Comparison of ENCODE assay signal across 14 cellular contexts in the genomic region with DNA sequence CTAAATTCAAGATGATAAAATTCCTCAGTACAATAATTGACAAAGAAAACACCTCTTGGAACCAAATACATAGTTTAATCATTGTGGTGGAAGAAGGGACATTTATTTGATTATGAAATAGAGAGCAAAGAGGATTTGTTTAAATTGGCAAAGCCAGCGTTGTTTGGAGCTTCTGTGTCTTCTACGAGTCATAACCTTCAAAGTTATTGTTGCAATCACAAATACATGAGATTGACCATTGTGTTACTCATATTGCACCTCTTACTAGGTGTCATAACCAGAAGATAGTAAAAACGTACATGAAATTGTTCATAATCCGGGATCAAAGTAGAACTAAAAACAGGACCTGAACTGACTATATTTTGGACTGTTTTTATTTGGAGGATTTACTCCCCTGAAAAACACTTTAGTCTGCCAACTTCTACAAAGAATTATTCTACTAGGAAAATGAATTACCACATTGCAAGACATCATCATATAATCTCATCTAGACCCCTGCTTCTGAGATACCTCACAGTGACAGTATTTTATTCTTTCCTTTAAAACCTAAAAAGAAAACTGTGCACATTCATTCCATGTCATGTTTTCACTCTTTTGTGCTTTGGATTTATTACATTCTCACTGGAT.
A peak's percentile ranks its signal among the peaks of the same experiment; 100 is the strongest.
DNase-seq lines count a peak whose midpoint lies in the region; ATAC-seq, FAIRE-seq and TF ChIP-seq lines count a peak whose summit lies in the region.
"Had no signal": no experiment of that assay in that cellular context is flagged by ENCODE, and none has a peak within 500 bp of the region (broad histone marks: within the 10 kb centered on the region; RNA-seq: fewer than 3 reads in every experiment).

No MANE protein-coding gene starts in this region.

- TF ChIP-seq EP300 in SK-N-SH (IDR thresholded peaks at IDR 0.05; ENCODE audit: borderline replicate concordance in 1 of 2, low read depth in 1 of 2, low read length in 1 of 2) = no peak
- TF ChIP-seq EP300 in GM12878 (IDR thresholded peaks at IDR 0.05; ENCODE audit: borderline replicate concordance in 1 of 2, control insufficient read depth in 1 of 2, low read depth in 2 of 2, low read length in 2 of 2) = no peak
- no peak for TF ChIP-seq EP300 in esophagus muscularis mucosa (IDR thresholded peaks at IDR 0.05)

- intact Hi-C loops in GM12878 (cut with micrococcal nuclease; ENCODE audit: unreplicated experiment) = no loop called here
- intact Hi-C loops in esophagus muscularis mucosa (cut with DNase I) = no loop called here

- WGBS in SK-N-SH (ENCODE audit: low lambda C conversion rate) = 66% methylated on average over 4 of the region's 4 CpGs
- 0% methylated on average over 4 of the region's 4 CpGs for WGBS in GM12878 (ENCODE audit: insufficient coverage, insufficient replicate concordance, low lambda C conversion rate, missing lambda C conversion rate)
- 62% methylated on average over 4 of the region's 4 CpGs for WGBS in esophagus muscularis mucosa

- H3K4me1 ChIP-seq in SK-N-SH (ENCODE audit: control insufficient read depth in 1 of 2, insufficient read depth in 2 of 2, low read depth in 1 of 2, low read length in 1 of 2) (peaks cover 6 to 18% of the 10 kb centered on the region in 2 experiments; a peak in 3 of 4 replicates), GM12878 (ENCODE audit: control insufficient read depth, insufficient read depth, low read length) (no peaks in the 10 kb centered on the region), esophagus muscularis mucosa (no peaks in the 10 kb centered on the region)
- H3K4me1 ChIP-seq: parathyroid adenoma, transverse colon had no signal

- H3K9me2 ChIP-seq in SK-N-SH = no peaks in the 10 kb centered on the region

- H3K36me3 ChIP-seq in SK-N-SH (replicated peaks in 1 of 2; ENCODE audit: control insufficient read depth in 1 of 2, insufficient read depth in 2 of 2, low read length in 1 of 2) = no peaks in the 10 kb centered on the region
- H3K36me3 ChIP-seq in GM12878 (ENCODE audit: control insufficient read depth in 2 of 2, insufficient read depth in 2 of 2, low read length in 1 of 2) = no peaks in the 10 kb centered on the region
- H3K36me3 ChIP-seq in esophagus muscularis mucosa = no peaks in the 10 kb centered on the region
- H3K36me3 ChIP-seq: transverse colon had no signal

- peak; percentile 13 for FAIRE-seq in GM12878 (lab: Jason Lieb, UNC)

- no peaks in the 10 kb centered on the region for H3K27me3 ChIP-seq in SK-N-SH (ENCODE audit: insufficient read depth)
- no peaks in the 10 kb centered on the region for H3K27me3 ChIP-seq in GM12878 (replicated peaks in 1 of 2; ENCODE audit: control insufficient read depth in 2 of 2, insufficient read depth in 2 of 2, low read length in 1 of 2)
- H3K27me3 ChIP-seq in esophagus muscularis mucosa = no peaks in the 10 kb centered on the region
- H3K27me3 ChIP-seq: transverse colon had no signal

- peaks cover 6% of the 10 kb centered on the region for H3F3A ChIP-seq in SK-N-SH (replicated peaks; ENCODE audit: insufficient read depth)

- TF ChIP-seq RAD21 in SK-N-SH (IDR thresholded peaks at IDR 0.05; ENCODE audit: low read length) (no peak), GM12878 (IDR thresholded peaks at IDR 0.05; ENCODE audit: insufficient read depth, low read depth, low read length) (no peak)

- POLR2A ChIA-PET in SK-N-SH (lab: Yijun Ruan, JAX) = interaction anchor here (1.0 kb wide), 1 partner anchor 152 kb away, joined by 6 read pairs; a partner anchor contains a TSS
- POLR2A ChIA-PET in GM12878 (lab: Charles Lee) = no interaction called here

- H3K27ac ChIP-seq in SK-N-SH (ENCODE audit: low read depth in 2 of 2, low read length in 1 of 2) (peak overlapping the region in 1 of 2 experiments; percentile 66; a peak in 2 of 4 replicates), GM12878 (ENCODE audit: control insufficient read depth, insufficient read depth) (no peak overlapping the region), esophagus muscularis mucosa (replicated peaks in 1 of 4) (no peak overlapping the region)
- H3K27ac ChIP-seq: parathyroid adenoma, transverse colon had no signal

- SMC1A ChIA-PET in GM12878 (lab: Charles Lee; ENCODE audit: uncharacterized antibody, unreplicated experiment) = no interaction called here

- H3K4me3 ChIP-seq in SK-N-SH (ENCODE audit: low read depth in 2 of 2, low read length in 1 of 2) = no peak overlapping the region
- H3K4me3 ChIP-seq in GM12878 = no peak overlapping the region
- no peak overlapping the region for H3K4me3 ChIP-seq in esophagus muscularis mucosa
- H3K4me3 ChIP-seq: transverse colon had no signal

- no peak for ATAC-seq in SK-N-SH treated with all-trans-retinoic acid at 6 μM for 48 hours
- peak; percentile 54 for ATAC-seq in HG03442 (IDR thresholded peaks at IDR 0.05; ENCODE audit: unreplicated experiment)
- ATAC-seq in GM12878 = peak; percentile 59
- ATAC-seq in left lobe of liver = peak; percentile 82

- H2AFZ ChIP-seq in SK-N-SH (ENCODE audit: low read depth) (no peak overlapping the region), GM12878 (ENCODE audit: control insufficient read depth, low read depth, low read length) (no peak overlapping the region)
- H2AFZ ChIP-seq: parathyroid adenoma had no signal

- H3K79me2 ChIP-seq in SK-N-SH (ENCODE audit: insufficient read depth) (no peaks in the 10 kb centered on the region), GM12878 (ENCODE audit: control insufficient read depth, insufficient read depth, low read length) (no peaks in the 10 kb centered on the region)
- H3K79me2 ChIP-seq: parathyroid adenoma had no signal

- H3K4me2 ChIP-seq in SK-N-SH (no peak overlapping the region), GM12878 (ENCODE audit: control insufficient read depth, insufficient read depth) (no peak overlapping the region)

- CTCF ChIA-PET in SK-N-SH (lab: Yijun Ruan, JAX) = no interaction called here
- CTCF ChIA-PET in GM12878 (lab: Yijun Ruan, JAX) = interaction anchor here (0.6 kb wide), 1 partner anchor 19 kb away, joined by 4 read pairs; no protein-coding TSS in a partner anchor

- no peak for TF ChIP-seq POLR2A in GM12878 (IDR thresholded peaks at IDR 0.05; ENCODE audit: low read depth, low read length)
- no peak for TF ChIP-seq POLR2A in esophagus muscularis mucosa (IDR thresholded peaks at IDR 0.05; ENCODE audit: low read depth)

- no TSS peak for BruUV-seq in GM12878 (replicated peaks; lab: Mats Ljungman, UMichigan)

- in situ Hi-C loops in GM12878 (cut with MboI) = no loop called here

- no peak for DNase-seq in SK-N-SH
- no peak for DNase-seq in GM12878 (ENCODE audit: low read depth, low spot score)
- DNase-seq in left lobe of liver (ENCODE audit: low spot score) = no peak
- no peak for DNase-seq in hippocampal formation (lab: John Stamatoyannopoulos, UW)
- DNase-seq in Ammon's horn (ENCODE audit: low spot score) = no peak
- no peak for DNase-seq in esophagus muscularis mucosa (ENCODE audit: extremely low spot score)
- DNase-seq: activated naive CD4-positive, alpha-beta T cell treated with Interleukin-2 at 50 U/mL for 16 hours; central memory CD4-positive, alpha-beta T cell; NCI-H345; stimulated activated CD4-positive, alpha-beta T cell treated with anti-CD3 and anti-CD28 coated beads, Interleukin-15, amount 100 ng/mL, for 24 hours; transverse colon had no signal

- RAD21 ChIA-PET in GM12878 (lab: Charles Lee; ENCODE audit: unreplicated experiment) = no interaction called here

- no peak for TF ChIP-seq CTCF in SK-N-SH (IDR thresholded peaks at IDR 0.05)
- TF ChIP-seq CTCF in GM12878 (IDR thresholded peaks at IDR 0.05 in 2 of 3, conservative IDR thresholded peaks at IDR 0.05 in 1 of 3; ENCODE audit: control insufficient read depth in 2 of 3, extremely low read depth in 1 of 3, insufficient read depth in 1 of 3, low read depth in 3 of 3, low read length in 3 of 3) = no peak
- TF ChIP-seq CTCF in esophagus muscularis mucosa (IDR thresholded peaks at IDR 0.05) = no peak

- H3K9ac ChIP-seq in SK-N-SH = no peak overlapping the region
- H3K9ac ChIP-seq in GM12878 (ENCODE audit: control insufficient read depth, insufficient read depth, low read length) = no peak overlapping the region
- H3K9ac ChIP-seq: parathyroid adenoma had no signal

- H4K20me1 ChIP-seq in SK-N-SH (ENCODE audit: insufficient read depth) (no peaks in the 10 kb centered on the region), GM12878 (ENCODE audit: control insufficient read depth, insufficient read depth) (no peaks in the 10 kb centered on the region)

- no peaks in the 10 kb centered on the region for H3K9me3 ChIP-seq in SK-N-SH
- H3K9me3 ChIP-seq in GM12878 (replicated peaks; ENCODE audit: control insufficient read depth, insufficient read depth, low read length) = no peaks in the 10 kb centered on the region
- H3K9me3 ChIP-seq in esophagus muscularis mucosa = no peaks in the 10 kb centered on the region
- H3K9me3 ChIP-seq: transverse colon had no signal

TF ChIP-seq in SK-N-SH treated with all-trans-retinoic acid at 6 μM for 48 hours, 23 proteins besides CTCF, POLR2A, EP300 and RAD21 (continues in another document):
- TF ChIP-seq PPARA (CRISPR knock-in tag; IDR thresholded peaks at IDR 0.05; ENCODE audit: borderline replicate concordance) (no peak), BACH2 (CRISPR knock-in tag; IDR thresholded peaks at IDR 0.05; ENCODE audit: borderline replicate concordance) (no peak)

TF ChIP-seq in SK-N-SH, 30 proteins besides CTCF, POLR2A, EP300 and RAD21 (continues in another document):
- TF ChIP-seq FOSL2 (IDR thresholded peaks at IDR 0.05; ENCODE audit: borderline replicate concordance, low read depth) (no peak), POLR2AphosphoS5 (IDR thresholded peaks at IDR 0.05; ENCODE audit: low read depth, low read length) (no peak), FOXM1 (IDR thresholded peaks at IDR 0.05; ENCODE audit: low read depth) (no peak), GABPA (IDR thresholded peaks at IDR 0.05; ENCODE audit: low read depth) (no peak)

TF ChIP-seq in GM12878, 131 proteins besides CTCF, POLR2A, EP300 and RAD21 (continues in another document):
- TF ChIP-seq, protein P1, sequence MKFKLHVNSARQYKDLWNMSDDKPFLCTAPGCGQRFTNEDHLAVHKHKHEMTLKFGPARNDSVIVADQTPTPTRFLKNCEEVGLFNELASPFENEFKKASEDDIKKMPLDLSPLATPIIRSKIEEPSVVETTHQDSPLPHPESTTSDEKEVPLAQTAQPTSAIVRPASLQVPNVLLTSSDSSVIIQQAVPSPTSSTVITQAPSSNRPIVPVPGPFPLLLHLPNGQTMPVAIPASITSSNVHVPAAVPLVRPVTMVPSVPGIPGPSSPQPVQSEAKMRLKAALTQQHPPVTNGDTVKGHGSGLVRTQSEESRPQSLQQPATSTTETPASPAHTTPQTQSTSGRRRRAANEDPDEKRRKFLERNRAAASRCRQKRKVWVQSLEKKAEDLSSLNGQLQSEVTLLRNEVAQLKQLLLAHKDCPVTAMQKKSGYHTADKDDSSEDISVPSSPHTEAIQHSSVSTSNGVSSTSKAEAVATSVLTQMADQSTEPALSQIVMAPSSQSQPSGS (IDR thresholded peaks at IDR 0.05; ENCODE audit: low read length) = 0 out of 2 replicates have a peak, but pooled peaks have one; percentile 24
- peak; percentile 65; the same call in 1 of the 2 replicates for TF ChIP-seq NFIC (IDR thresholded peaks at IDR 0.05; ENCODE audit: low read depth, low read length)
- TF ChIP-seq RELA (IDR thresholded peaks at IDR 0.05; ENCODE audit: borderline replicate concordance, partially characterized antibody) = no peak
- TF ChIP-seq YBX1 (IDR thresholded peaks at IDR 0.05) = no peak
- no peak for TF ChIP-seq SIX5 (IDR thresholded peaks at IDR 0.05; ENCODE audit: low read depth, low read length, severe bottlenecking)
- peak; percentile 59; the same call in 1 of the 2 replicates for TF ChIP-seq RUNX3 (IDR thresholded peaks at IDR 0.05; ENCODE audit: low read length)
